Comparison of ENCODE assay signal across 7 cellular contexts in the genomic region with DNA sequence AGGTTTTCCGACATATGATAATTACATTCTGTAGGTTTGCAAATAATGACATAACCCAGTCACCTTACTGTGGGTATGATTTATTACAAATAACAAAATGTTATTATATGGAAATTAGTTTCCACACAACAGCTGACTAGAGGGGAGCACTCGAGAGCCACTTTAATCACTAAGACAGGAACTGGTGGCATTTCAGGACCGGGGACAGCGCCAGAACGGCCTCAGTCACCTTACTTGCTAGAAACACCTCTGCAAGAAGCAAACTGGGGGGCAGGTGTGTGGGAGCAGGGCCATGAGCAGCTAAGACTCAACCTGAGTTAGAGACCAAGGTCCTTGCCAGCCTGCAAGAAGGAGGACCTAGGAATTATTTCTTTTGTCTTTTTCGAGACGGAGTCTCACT.
DNase-seq lines count a peak whose midpoint lies in the region; ATAC-seq, FAIRE-seq and TF ChIP-seq lines count a peak whose summit lies in the region.

No MANE protein-coding gene starts in this region.

- no peak overlapping the region for H3K14ac ChIP-seq in H9 (ENCODE audit: insufficient read depth, low read length)

- no peak overlapping the region for H2AFZ ChIP-seq in H9 (ENCODE audit: low read length)

- no peak overlapping the region for H3K27ac ChIP-seq in H9 (ENCODE audit: insufficient read length, low read depth, low read length)

- H3K27ac Mint-ChIP-seq in H9, result no peak overlapping the region

- ATAC-seq in HG02571 (IDR thresholded peaks at IDR 0.05; ENCODE audit: unreplicated experiment), result no peak

- H2BK5ac ChIP-seq in H9 (ENCODE audit: insufficient read length, low read length), result no peak overlapping the region

- no peaks in the 10 kb centered on the region for H4K20me1 ChIP-seq in H9 (ENCODE audit: control insufficient read depth, insufficient read depth, insufficient read length)

- H3K27me3 ChIP-seq in H9 (ENCODE audit: insufficient read depth, low read length), result no peaks in the 10 kb centered on the region; the same call in 1 of the 2 replicates

- no peaks in the 10 kb centered on the region for H3K36me3 Mint-ChIP-seq in H9 (ENCODE audit: insufficient read depth in 1 of 3, low read depth in 3 of 3)

- H3K23me2 ChIP-seq in H9 (ENCODE audit: insufficient read length, low read depth, low read length, poor library complexity, severe bottlenecking), result no peaks in the 10 kb centered on the region

- peaks cover 31 to 33% of the 10 kb centered on the region in 2 experiments for H3K4me1 Mint-ChIP-seq in H9

- H3K27me3 Mint-ChIP-seq in H9 (ENCODE audit: low read depth), result peaks cover 14% of the 10 kb centered on the region

- no peak overlapping the region for H3K9ac ChIP-seq in H9 (ENCODE audit: extremely low read depth, insufficient read length, low read length)

- no peak overlapping the region for H3K23ac ChIP-seq in H9 (ENCODE audit: insufficient read length, low read depth, low read length)

- no peak overlapping the region for H4K5ac ChIP-seq in H9 (ENCODE audit: insufficient read length, low read depth, low read length)

- in situ Hi-C loops in SK-MEL-5 (cut with HindIII; ENCODE audit: low pct_unique_long_range_greater_than_20kb, low sequenced_read_pairs), result no loop called here

- H3K9me3 ChIP-seq in H9 (ENCODE audit: control insufficient read depth, low read depth, low read length), result no peaks in the 10 kb centered on the region

- H2BK120ac ChIP-seq in H9 (ENCODE audit: low read depth, low read length, poor library complexity, severe bottlenecking), result no peak overlapping the region

- no peak for FAIRE-seq in RCC 7860 (lab: Jason Lieb, UNC)

- no peak overlapping the region for H2BK15ac ChIP-seq in H9 (ENCODE audit: low read depth, low read length)

- no peak overlapping the region for H3K56ac ChIP-seq in H9 (ENCODE audit: insufficient read length, low read depth, low read length)

- H3K9me3 Mint-ChIP-seq in H9, result no peaks in the 10 kb centered on the region; a peak in 2 of 5 replicates

- no peak overlapping the region for H2AK5ac ChIP-seq in H9 (ENCODE audit: insufficient read length, low read length)

- H3K79me2 ChIP-seq in H9 (ENCODE audit: insufficient read depth, low read length), result no peaks in the 10 kb centered on the region

- H2BK12ac ChIP-seq in H9 (ENCODE audit: insufficient read length, low read depth, low read length), result no peak overlapping the region

- no peaks in the 10 kb centered on the region for H3K79me1 ChIP-seq in H9 (ENCODE audit: insufficient read depth, low read depth, low read length, poor library complexity, severe bottlenecking)

- no peak overlapping the region for H3K4ac ChIP-seq in H9 (ENCODE audit: low read depth, low read length)

- TF ChIP-seq CTCF in H9 (conservative IDR thresholded peaks at IDR 0.05), result no peak

- peaks cover 6% of the 10 kb centered on the region; the same call in 1 of the 2 replicates for H3K4me1 ChIP-seq in H9 (ENCODE audit: insufficient read depth, low read length)

- no peak overlapping the region for H4K8ac ChIP-seq in H9 (replicated peaks; ENCODE audit: insufficient read length, low read depth, low read length)

- DNase-seq in H9, result peak; percentile 78
- peak; percentile 1 for DNase-seq in SK-MEL-5 (ENCODE audit: low read depth, low spot score)
- DNase-seq in dermis microvascular lymphatic vessel endothelial cell (ENCODE audit: low read depth in 2 of 2), result peak; percentile 21 to 61
- DNase-seq in stimulated activated CD4-positive, alpha-beta T cell treated with anti-CD3 and anti-CD28 coated beads, Interleukin-12 subunit alpha, Interleukin-12 subunit beta, amount 100 ng/mL, for 4 hours, result peak; percentile 22
- DNase-seq in RCC 7860 (ENCODE audit: low spot score), result no peak
- DNase-seq in NCI-H2029 treated with DMSO at 0.1 percent for 48 hours (lab: John Stamatoyannopoulos, UW), result no peak

- H2BK20ac ChIP-seq in H9 (ENCODE audit: low read depth, low read length, poor library complexity, severe bottlenecking), result no peak overlapping the region

- no peak overlapping the region for H3K18ac ChIP-seq in H9 (ENCODE audit: insufficient read length, low read depth, low read length)

- no CpG with 5 or more reads among the region's 7 CpGs for WGBS in H9 (ENCODE audit: extremely low coverage, insufficient read length, low lambda C conversion rate)

- no peak overlapping the region for H3T11ph ChIP-seq in H9 (ENCODE audit: low read length)

- no peak overlapping the region for H4K91ac ChIP-seq in H9 (ENCODE audit: insufficient read length, low read depth, low read length)

- no peak overlapping the region for H3K4me2 ChIP-seq in H9 (ENCODE audit: insufficient read depth, insufficient read length, low read length)

- H3K4me3 Mint-ChIP-seq in H9, result no peak overlapping the region

Comparison
In these comparisons a context has a peak if more than half of its experiments do, and no peak if none do; other contexts are left out.
1. DNase-seq: peak in H9 (single experiment), SK-MEL-5 (single experiment), dermis microvascular lymphatic vessel endothelial cell (2 of 2) and stimulated activated CD4-positive, alpha-beta T cell treated with anti-CD3 and anti-CD28 coated beads, Interleukin-12 subunit alpha, Interleukin-12 subunit beta, amount 100 ng/mL, for 4 hours (single experiment); none in RCC 7860 (single experiment) and NCI-H2029 treated with DMSO at 0.1 percent for 48 hours (single experiment).